In the genomic region with DNA sequence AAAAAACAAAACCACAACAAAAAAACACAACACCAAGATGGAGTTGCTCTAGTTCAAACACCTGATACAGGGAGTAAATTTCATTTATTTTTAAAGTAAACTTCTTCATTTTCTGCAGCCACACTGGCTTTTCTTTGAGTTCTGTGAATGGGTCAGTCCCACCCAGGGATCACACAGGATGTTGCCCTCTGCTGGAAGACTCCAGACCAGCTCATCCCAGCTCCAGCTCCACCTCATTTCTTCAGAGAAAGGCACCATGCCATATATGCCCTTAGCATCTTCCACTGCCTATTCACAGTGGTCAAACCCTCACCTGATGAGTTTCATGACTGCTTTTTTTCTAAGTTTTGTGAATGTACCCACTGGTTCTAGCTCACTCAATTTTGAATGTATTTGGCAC, we compare ENCODE assay signal across 8 cellular contexts. TPM values are rescaled to one million over a fixed set of nuclear protein-coding genes. Genes with fewer than 3 reads are reported as not detected.
DNase-seq lines count a peak whose midpoint lies in the region; ATAC-seq, FAIRE-seq and TF ChIP-seq lines count a peak whose summit lies in the region.

No MANE protein-coding gene starts in this region.

- H3K4me3 Mint-ChIP-seq in activated naive CD4-positive, alpha-beta T cell treated with anti-CD3 and anti-CD28 coated beads for 36 hours = no peak overlapping the region
- H3K4me3 Mint-ChIP-seq in T-helper 2 cell treated with Interferon-gamma antibody and Interleukin-4, amounts not matched to agents 5 μg/mL and 100 μg/mL, for 36 hours = no peak overlapping the region

- H3K4me3 ChIP-seq in WERI-Rb-1 (ENCODE audit: low read depth, low read length) = no peak overlapping the region
- no peak overlapping the region for H3K4me3 ChIP-seq in kidney (ENCODE audit: low read length in 2 of 2)

- no peaks in the 10 kb centered on the region for H3K27me3 ChIP-seq in WERI-Rb-1 (ENCODE audit: insufficient read depth, low read depth, severe bottlenecking)

- TF ChIP-seq CTCF in WERI-Rb-1 (IDR thresholded peaks at IDR 0.05; ENCODE audit: low read depth, low read length) (peak; percentile 49), kidney (IDR thresholded peaks at IDR 0.05; ENCODE audit: borderline replicate concordance, extremely low read depth, insufficient read depth) (peak; percentile 8)

- H3K9me3 Mint-ChIP-seq in activated naive CD4-positive, alpha-beta T cell treated with anti-CD3 and anti-CD28 coated beads for 36 hours = no peaks in the 10 kb centered on the region
- no peaks in the 10 kb centered on the region for H3K9me3 Mint-ChIP-seq in activated naive CD4-positive, alpha-beta T cell treated with anti-CD3 and anti-CD28 coated beads, Interleukin-2, amount 50 U/mL, for 72 hours
- H3K9me3 Mint-ChIP-seq in T-helper 2 cell treated with Interferon-gamma antibody and Interleukin-4, amounts not matched to agents 5 μg/mL and 100 μg/mL, for 36 hours = no peaks in the 10 kb centered on the region

- peaks cover 3% of the 10 kb centered on the region for H3K36me3 Mint-ChIP-seq in activated naive CD4-positive, alpha-beta T cell treated with anti-CD3 and anti-CD28 coated beads for 36 hours (ENCODE audit: low read depth)
- H3K36me3 Mint-ChIP-seq in activated naive CD4-positive, alpha-beta T cell treated with anti-CD3 and anti-CD28 coated beads, Interleukin-2, amount 50 U/mL, for 72 hours = no peaks in the 10 kb centered on the region
- H3K36me3 Mint-ChIP-seq in T-helper 2 cell treated with Interferon-gamma antibody and Interleukin-4, amounts not matched to agents 5 μg/mL and 100 μg/mL, for 36 hours (ENCODE audit: low read depth) = peaks cover 19% of the 10 kb centered on the region

- H3K36me3 ChIP-seq in WERI-Rb-1 (no peaks in the 10 kb centered on the region), kidney (ENCODE audit: control insufficient read depth in 1 of 2, insufficient read depth in 2 of 2, low read length in 2 of 2) (no peaks in the 10 kb centered on the region)

- no peaks in the 10 kb centered on the region for H3K9me3 ChIP-seq in WERI-Rb-1 (ENCODE audit: severe bottlenecking)
- no peaks in the 10 kb centered on the region for H3K9me3 ChIP-seq in kidney (ENCODE audit: control insufficient read depth in 1 of 2, low read length in 2 of 2)

- DNase-seq in activated naive CD4-positive, alpha-beta T cell treated with anti-CD3 and anti-CD28 coated beads for 36 hours = peak; percentile 11
- no peak for DNase-seq in activated naive CD4-positive, alpha-beta T cell treated with anti-CD3 and anti-CD28 coated beads, Interleukin-2, amount 50 U/mL, for 72 hours (ENCODE audit: low spot score in 2 of 2)
- DNase-seq in WERI-Rb-1 (peak; percentile 16), kidney (no peak), pons (ENCODE audit: low spot score) (no peak)
- no peak for DNase-seq in T-helper 2 cell treated with Interferon-gamma antibody and Interleukin-4, amounts not matched to agents 5 μg/mL and 100 μg/mL, for 36 hours (ENCODE audit: low spot score)

- no peaks in the 10 kb centered on the region for H3K27me3 Mint-ChIP-seq in activated naive CD4-positive, alpha-beta T cell treated with anti-CD3 and anti-CD28 coated beads for 36 hours (ENCODE audit: low read depth)
- no peaks in the 10 kb centered on the region for H3K27me3 Mint-ChIP-seq in T-helper 2 cell treated with Interferon-gamma antibody and Interleukin-4, amounts not matched to agents 5 μg/mL and 100 μg/mL, for 36 hours (ENCODE audit: low read depth)

- intact Hi-C loops in activated naive CD4-positive, alpha-beta T cell treated with anti-CD3 and anti-CD28 coated beads for 36 hours (cut with micrococcal nuclease) = loop anchor here (2.0 to 10.0 kb wide), 3 partner anchors 966 to 1576 kb away; partner anchors contain the start of genes E2F7 and ZDHHC17
- intact Hi-C loops in kidney (cut with DNase I) = no loop called here

- no peaks in the 10 kb centered on the region for H3K4me1 ChIP-seq in kidney (ENCODE audit: control insufficient read depth in 1 of 2, insufficient read depth in 1 of 2, low read depth in 1 of 2, low read length in 2 of 2)

- no peak for ATAC-seq in activated naive CD4-positive, alpha-beta T cell treated with anti-CD3 and anti-CD28 coated beads, Interleukin-2, amount 50 U/mL, for 72 hours
- ATAC-seq in HG03135 (IDR thresholded peaks at IDR 0.05; ENCODE audit: unreplicated experiment) (peak; percentile 47), HG03457 (IDR thresholded peaks at IDR 0.05; ENCODE audit: unreplicated experiment) (no peak)

- H3K27ac ChIP-seq in WERI-Rb-1 (no peak overlapping the region), kidney (ENCODE audit: low read depth in 2 of 2, low read length in 2 of 2) (no peak overlapping the region)

- H3K27ac Mint-ChIP-seq in activated naive CD4-positive, alpha-beta T cell treated with anti-CD3 and anti-CD28 coated beads for 36 hours = no peak overlapping the region
- H3K27ac Mint-ChIP-seq in activated naive CD4-positive, alpha-beta T cell treated with anti-CD3 and anti-CD28 coated beads, Interleukin-2, amount 50 U/mL, for 72 hours = no peak overlapping the region
- H3K27ac Mint-ChIP-seq in T-helper 2 cell treated with Interferon-gamma antibody and Interleukin-4, amounts not matched to agents 5 μg/mL and 100 μg/mL, for 36 hours = no peak overlapping the region

- peaks cover 29% of the 10 kb centered on the region for H3K4me1 Mint-ChIP-seq in activated naive CD4-positive, alpha-beta T cell treated with anti-CD3 and anti-CD28 coated beads for 36 hours (ENCODE audit: low read depth)
- peaks cover 20% of the 10 kb centered on the region for H3K4me1 Mint-ChIP-seq in T-helper 2 cell treated with Interferon-gamma antibody and Interleukin-4, amounts not matched to agents 5 μg/mL and 100 μg/mL, for 36 hours (ENCODE audit: low read depth)

- FAIRE-seq in kidney (lab: Jason Lieb, UNC) = no peak

- no peak overlapping the region for H3K9ac ChIP-seq in kidney (ENCODE audit: low read length in 2 of 2)

- CTCF ChIA-PET in activated naive CD4-positive, alpha-beta T cell treated with anti-CD3 and anti-CD28 coated beads for 36 hours (lab: Charles Lee) = interaction anchor here (0.8 to 0.9 kb wide), 2 partner anchors 12 to 154 kb away, joined by 3 to 5 read pairs; partner anchors contain the start of gene GLIPR1L1

RNA-seq across cellular contexts. Expression of gene GLIPR1, which starts 8.0 kb away (rescaled TPM):
- total RNA-seq in activated naive CD4-positive, alpha-beta T cell treated with anti-CD3 and anti-CD28 coated beads for 36 hours = 1 to 10 TPM; 1.3 to 1.5 TPM
- total RNA-seq in activated naive CD4-positive, alpha-beta T cell treated with anti-CD3 and anti-CD28 coated beads, Interleukin-2, amount 50 U/mL, for 72 hours = 10 to 100 TPM in 1 of 2 donors, 1 to 10 TPM in 1; 3.5 to 10.3 TPM
- total RNA-seq in kidney = 20.6 TPM
- 2.3 TPM for polyA plus RNA-seq in kidney (ENCODE audit: insufficient read depth, low read depth, low replicate concordance)

RNA-seq across cellular contexts. Expression of gene KRR1, which starts 22.9 kb away (rescaled TPM):
- total RNA-seq in activated naive CD4-positive, alpha-beta T cell treated with anti-CD3 and anti-CD28 coated beads for 36 hours = 10 to 100 TPM; 81.1 to 83.9 TPM
- total RNA-seq in activated naive CD4-positive, alpha-beta T cell treated with anti-CD3 and anti-CD28 coated beads, Interleukin-2, amount 50 U/mL, for 72 hours = 100 to 1,000 TPM; 100 to 149 TPM
- total RNA-seq in kidney = 50.7 TPM
- 20.0 TPM for polyA plus RNA-seq in kidney (ENCODE audit: insufficient read depth, low read depth, low replicate concordance)

Comparison
In these comparisons a context has a peak if more than half of its experiments do, and no peak if none do; other contexts are left out.
1. DNase-seq: peak in activated naive CD4-positive, alpha-beta T cell treated with anti-CD3 and anti-CD28 coated beads for 36 hours (single experiment) and WERI-Rb-1 (single experiment); none in activated naive CD4-positive, alpha-beta T cell treated with anti-CD3 and anti-CD28 coated beads, Interleukin-2, amount 50 U/mL, for 72 hours (0 of 2), kidney (single experiment), pons (single experiment) and T-helper 2 cell treated with Interferon-gamma antibody and Interleukin-4, amounts not matched to agents 5 μg/mL and 100 μg/mL, for 36 hours (single experiment).